28 cellular contexts compared by ENCODE assay signal in genomic region chr13:58795715-58796114, GRCh38.
"Had no signal": no experiment of that assay in that cellular context is flagged by ENCODE, and none has a peak within 500 bp of the region (broad histone marks: within the 10 kb centered on the region; RNA-seq: fewer than 3 reads in every experiment).

No MANE protein-coding gene starts in this region.

- H3K4me3 Mint-ChIP-seq: stimulated activated effector memory CD8-positive, alpha-beta T cell treated with anti-CD3 and anti-CD28 coated beads, Interleukin-12 subunit alpha, Interleukin-12 subunit beta, amount 100 ng/mL, for 72 hours; stimulated activated memory B cell treated with anti-CD40 and anti-IgM and Interleukin-4, amounts not matched to agents 10 μg/mL and 1 μg/mL and 100 μg/mL, for 72 hours; stimulated activated naive B cell treated with anti-CD40 and anti-IgM and Interleukin-4, amounts not matched to agents 10 μg/mL and 1 μg/mL and 100 μg/mL, for 72 hours; stimulated activated naive CD8-positive, alpha-beta T cell treated with anti-CD3 and anti-CD28 coated beads, Interleukin-15, amount 100 ng/mL, for 72 hours; stimulated activated naive CD8-positive, alpha-beta T cell treated with anti-CD3 and anti-CD28 coated beads, Interleukin-15, Interleukin-2, amounts not matched to agents 100 ng/mL and 50 ng/mL, for 24 hours; type B pancreatic cell had no signal

- H3K4me1 Mint-ChIP-seq: stimulated activated effector memory CD8-positive, alpha-beta T cell treated with anti-CD3 and anti-CD28 coated beads, Interleukin-12 subunit alpha, Interleukin-12 subunit beta, amount 100 ng/mL, for 72 hours; stimulated activated memory B cell treated with anti-CD40 and anti-IgM and Interleukin-4, amounts not matched to agents 10 μg/mL and 1 μg/mL and 100 μg/mL, for 72 hours; stimulated activated naive B cell treated with anti-CD40 and anti-IgM and Interleukin-4, amounts not matched to agents 10 μg/mL and 1 μg/mL and 100 μg/mL, for 72 hours; stimulated activated naive CD8-positive, alpha-beta T cell treated with anti-CD3 and anti-CD28 coated beads, Interleukin-15, amount 100 ng/mL, for 72 hours had no signal

- DNase-seq: stimulated activated CD4-positive, alpha-beta T cell treated with anti-CD3 and anti-CD28 coated beads, Interleukin-2, amount 100 ng/mL, for 48 hours; stimulated activated CD4-positive, alpha-beta T cell treated with anti-CD3 and anti-CD28 coated beads, Interleukin-4, amount 100 ng/mL, for 1 hour; stimulated activated CD4-positive, alpha-beta T cell treated with anti-CD3 and anti-CD28 coated beads, Interleukin-4, amount 100 ng/mL, for 24 hours; stimulated activated CD4-positive, alpha-beta T cell treated with anti-CD3 and anti-CD28 coated beads, Interleukin-4, amount 100 ng/mL, for 4 hours; stimulated activated CD8-positive, alpha-beta memory T cell treated with anti-CD3 and anti-CD28 coated beads, Interleukin-4, amount 100 ng/mL, for 48 hours; stimulated activated naive B cell treated with anti-CD40 and anti-IgM and Interleukin-4, amounts not matched to agents 10 μg/mL and 1 μg/mL and 100 μg/mL, for 72 hours; stimulated activated naive CD4-positive, alpha-beta T cell; stimulated activated naive CD4-positive, alpha-beta T cell treated with Interleukin-2 at 50 U/mL for 16 hours; stimulated activated naive CD8-positive, alpha-beta T cell treated with anti-CD3 and anti-CD28 coated beads, Interleukin-15, amount 100 ng/mL, for 72 hours; stimulated activated naive CD8-positive, alpha-beta T cell treated with anti-CD3 and anti-CD28 coated beads, Interleukin-15, Interleukin-2, amounts not matched to agents 100 U/mL and 50 U/mL, for 24 hours; stomach; substantia nigra; testis; thyroid gland; tibial artery; transverse colon; upper lobe of left lung; upper lobe of right lung; uterus had no signal

- H3K36me3 Mint-ChIP-seq: stimulated activated effector memory CD8-positive, alpha-beta T cell treated with anti-CD3 and anti-CD28 coated beads, Interleukin-12 subunit alpha, Interleukin-12 subunit beta, amount 100 ng/mL, for 72 hours; stimulated activated memory B cell treated with anti-CD40 and anti-IgM and Interleukin-4, amounts not matched to agents 10 μg/mL and 1 μg/mL and 100 μg/mL, for 72 hours; stimulated activated naive B cell treated with anti-CD40 and anti-IgM and Interleukin-4, amounts not matched to agents 10 μg/mL and 1 μg/mL and 100 μg/mL, for 72 hours; type B pancreatic cell had no signal

- H3K27ac ChIP-seq: stomach, suprapubic skin, testis, thoracic aorta, thyroid gland, tibial artery, tibial nerve, transverse colon, upper lobe of left lung, upper lobe of right lung, uterus, vagina had no signal

- H3K9me3 ChIP-seq: stomach, suprapubic skin, testis, thoracic aorta, thyroid gland, tibial artery, tibial nerve, transverse colon, upper lobe of left lung, upper lobe of right lung, uterus, vagina had no signal

- H3K27ac Mint-ChIP-seq: stimulated activated effector memory CD8-positive, alpha-beta T cell treated with anti-CD3 and anti-CD28 coated beads, Interleukin-12 subunit alpha, Interleukin-12 subunit beta, amount 100 ng/mL, for 72 hours; stimulated activated memory B cell treated with anti-CD40 and anti-IgM and Interleukin-4, amounts not matched to agents 10 μg/mL and 1 μg/mL and 100 μg/mL, for 72 hours; stimulated activated naive B cell treated with anti-CD40 and anti-IgM and Interleukin-4, amounts not matched to agents 10 μg/mL and 1 μg/mL and 100 μg/mL, for 72 hours; stimulated activated naive CD8-positive, alpha-beta T cell treated with anti-CD3 and anti-CD28 coated beads, Interleukin-15, amount 100 ng/mL, for 72 hours; stimulated activated naive CD8-positive, alpha-beta T cell treated with anti-CD3 and anti-CD28 coated beads, Interleukin-15, Interleukin-2, amounts not matched to agents 100 ng/mL and 50 ng/mL, for 24 hours; type B pancreatic cell had no signal

- H3K36me3 ChIP-seq: stomach, suprapubic skin, thoracic aorta, thyroid gland, tibial artery, tibial nerve, transverse colon, upper lobe of left lung, upper lobe of right lung, uterus, vagina had no signal

- H3K27me3 Mint-ChIP-seq: stimulated activated memory B cell treated with anti-CD40 and anti-IgM and Interleukin-4, amounts not matched to agents 10 μg/mL and 1 μg/mL and 100 μg/mL, for 72 hours; stimulated activated naive B cell treated with anti-CD40 and anti-IgM and Interleukin-4, amounts not matched to agents 10 μg/mL and 1 μg/mL and 100 μg/mL, for 72 hours; stimulated activated naive CD8-positive, alpha-beta T cell treated with anti-CD3 and anti-CD28 coated beads, Interleukin-15, amount 100 ng/mL, for 72 hours; stimulated activated naive CD8-positive, alpha-beta T cell treated with anti-CD3 and anti-CD28 coated beads, Interleukin-15, Interleukin-2, amounts not matched to agents 100 ng/mL and 50 ng/mL, for 24 hours; type B pancreatic cell had no signal

- H3K4me3 ChIP-seq: stomach, suprapubic skin, testis, thoracic aorta, thyroid gland, tibial artery, tibial nerve, transverse colon, upper lobe of left lung, upper lobe of right lung, uterus, vagina had no signal

- H3K27me3 ChIP-seq: stomach, suprapubic skin, testis, thyroid gland, tibial artery, tibial nerve, transverse colon, upper lobe of left lung, upper lobe of right lung, uterus, vagina had no signal

- H3K4me1 ChIP-seq: stomach, suprapubic skin, testis, thyroid gland, tibial artery, tibial nerve, transverse colon, upper lobe of left lung, upper lobe of right lung, uterus, vagina had no signal

- H3K9me3 Mint-ChIP-seq: stimulated activated memory B cell treated with anti-CD40 and anti-IgM and Interleukin-4, amounts not matched to agents 10 μg/mL and 1 μg/mL and 100 μg/mL, for 72 hours; stimulated activated naive CD8-positive, alpha-beta T cell treated with anti-CD3 and anti-CD28 coated beads, Interleukin-15, amount 100 ng/mL, for 72 hours; stimulated activated naive CD8-positive, alpha-beta T cell treated with anti-CD3 and anti-CD28 coated beads, Interleukin-15, Interleukin-2, amounts not matched to agents 100 ng/mL and 50 ng/mL, for 24 hours; type B pancreatic cell had no signal

- FAIRE-seq: urothelium cell line had no signal

- ATAC-seq: stimulated activated effector memory CD8-positive, alpha-beta T cell treated with anti-CD3 and anti-CD28 coated beads, Interleukin-12 subunit alpha, Interleukin-12 subunit beta, amount 100 ng/mL, for 72 hours; stimulated activated memory B cell treated with anti-CD40 and anti-IgM and Interleukin-4, amounts not matched to agents 10 μg/mL and 1 μg/mL and 100 μg/mL, for 72 hours; stimulated activated naive B cell treated with anti-CD40 and anti-IgM and Interleukin-4, amounts not matched to agents 10 μg/mL and 1 μg/mL and 100 μg/mL, for 72 hours; stimulated activated naive CD8-positive, alpha-beta T cell treated with anti-CD3 and anti-CD28 coated beads, Interleukin-15, amount 100 ng/mL, for 72 hours; stimulated activated naive CD8-positive, alpha-beta T cell treated with anti-CD3 and anti-CD28 coated beads, Interleukin-15, Interleukin-2, amounts not matched to agents 100 U/mL and 50 U/mL, for 24 hours; upper lobe of right lung had no signal
